8 cellular contexts compared by ENCODE assay signal in genomic region chr3:42590989-42591756, GRCh38. TPM values are rescaled to one million over a fixed set of nuclear protein-coding genes. Genes with fewer than 3 reads are reported as not detected.
DNase-seq lines count a peak whose midpoint lies in the region; ATAC-seq, FAIRE-seq and TF ChIP-seq lines count a peak whose summit lies in the region.

No MANE protein-coding gene starts in this region.

- peak overlapping the region; percentile 81 for H3K4me2 ChIP-seq in keratinocyte (ENCODE audit: control insufficient read depth, extremely low read depth, insufficient read depth, low read depth, low read length)

- H3K4me3 Mint-ChIP-seq in activated naive CD8-positive, alpha-beta T cell, result peak overlapping the region; percentile 99

- H3K9me1 ChIP-seq in keratinocyte (ENCODE audit: control insufficient read depth, extremely low read depth, insufficient read depth, low read length), result no peaks in the 10 kb centered on the region

- TF ChIP-seq POLR2A in heart left ventricle (IDR thresholded peaks at IDR 0.05) (no peak), GM12892 (IDR thresholded peaks at IDR 0.05; ENCODE audit: low read depth, low read length) (no peak)

- peak overlapping the region; percentile 88 for H3K27ac Mint-ChIP-seq in activated naive CD8-positive, alpha-beta T cell

- H3K27me3 ChIP-seq in heart left ventricle (no peaks in the 10 kb centered on the region), keratinocyte (ENCODE audit: control insufficient read depth, extremely low read depth, insufficient read depth, low read length) (no peaks in the 10 kb centered on the region), subcutaneous abdominal adipose tissue (ENCODE audit: control insufficient read depth in 5 of 5, insufficient read depth in 4 of 5, low read length in 5 of 5) (no peaks in the 10 kb centered on the region)

- TF ChIP-seq CTCF in heart left ventricle (IDR thresholded peaks at IDR 0.05) (no peak), keratinocyte (optimal IDR thresholded peaks at IDR 0.05 in 1 of 3, IDR thresholded peaks at IDR 0.05 in 1 of 3, conservative IDR thresholded peaks at IDR 0.05 in 1 of 3; ENCODE audit: extremely low read depth in 1 of 3, insufficient read depth in 2 of 3, low read length in 3 of 3) (no peak)

- no peaks in the 10 kb centered on the region for H3K9me3 Mint-ChIP-seq in activated naive CD8-positive, alpha-beta T cell (ENCODE audit: low read depth)

- H2AFZ ChIP-seq in keratinocyte (ENCODE audit: control insufficient read depth, low read length), result no peak overlapping the region

- no peak for FAIRE-seq in keratinocyte (lab: Jason Lieb, UNC)
- FAIRE-seq in GM12892 (lab: Jason Lieb, UNC), result no peak

- H3K4me3 ChIP-seq in heart left ventricle, result peak overlapping the region; percentile 54 to 93 (median 74)
- H3K4me3 ChIP-seq in keratinocyte (ENCODE audit: control insufficient read depth in 2 of 3, extremely low read depth in 1 of 3, insufficient read depth in 2 of 3, low read depth in 1 of 3, low read length in 3 of 3), result peak overlapping the region; percentile 62 to 80 (median 79)
- peak overlapping the region; percentile 55 to 86 (median 81) for H3K4me3 ChIP-seq in subcutaneous abdominal adipose tissue (ENCODE audit: low read depth in 1 of 5, low read length in 5 of 5)

- peaks cover 22% of the 10 kb centered on the region for H3K79me2 ChIP-seq in keratinocyte (ENCODE audit: control insufficient read depth, insufficient read depth, low read length)

- no peaks in the 10 kb centered on the region for H3K9me3 ChIP-seq in heart left ventricle
- no peaks in the 10 kb centered on the region for H3K9me3 ChIP-seq in keratinocyte (ENCODE audit: control insufficient read depth, low read depth, low read length)
- no peaks in the 10 kb centered on the region for H3K9me3 ChIP-seq in subcutaneous abdominal adipose tissue (ENCODE audit: control insufficient read depth in 5 of 5, low read length in 5 of 5)

- intact Hi-C loops in heart left ventricle (cut with DNase I), result loop anchor here in 1 of 10 donors (1.0 kb wide), 1 partner anchor 9 kb away; the partner anchor contains the start of gene NKTR
- intact Hi-C loops in Right ventricle myocardium superior (cut with DNase I), result no loop called here

- H3K36me3 ChIP-seq in heart left ventricle (peaks cover 0 to 33% (median 20%) of the 10 kb centered on the region in 9 donors), keratinocyte (ENCODE audit: control insufficient read depth in 2 of 2, extremely low read depth in 1 of 2, insufficient read depth in 2 of 2, low read length in 2 of 2) (peaks cover 2 to 5% of the 10 kb centered on the region in 2 experiments), subcutaneous abdominal adipose tissue (ENCODE audit: control insufficient read depth in 5 of 5, insufficient read depth in 5 of 5, low read length in 5 of 5) (peaks cover 3 to 18% (median 8%) of the 10 kb centered on the region in 5 donors)

- H3K4me1 ChIP-seq in heart left ventricle, result peaks cover 0 to 24% (median 9%) of the 10 kb centered on the region in 12 donors
- H3K4me1 ChIP-seq in keratinocyte (ENCODE audit: control insufficient read depth, extremely low read depth, insufficient read depth, low read length), result peaks cover 14% of the 10 kb centered on the region
- H3K4me1 ChIP-seq in subcutaneous abdominal adipose tissue (ENCODE audit: control insufficient read depth in 5 of 5, insufficient read depth in 5 of 5, low read length in 5 of 5), result peaks cover 3 to 19% (median 15%) of the 10 kb centered on the region in 5 donors

- 8 to 15% (median 12%) methylated on average over 37 to 44 of the region's 44 CpGs for WGBS in heart left ventricle, 4 donors

- ATAC-seq in heart left ventricle, result peak in 3 of 4 donors; percentile 9 to 15 (median 11)
- no peak for ATAC-seq in Right ventricle myocardium superior (ENCODE audit: poor library complexity)
- no peak for ATAC-seq in HG02852 (IDR thresholded peaks at IDR 0.05; ENCODE audit: unreplicated experiment)

- peak overlapping the region; percentile 25 to 89 (median 80) for H3K27ac ChIP-seq in heart left ventricle
- peak overlapping the region; percentile 76 for H3K27ac ChIP-seq in keratinocyte (ENCODE audit: control insufficient read depth, insufficient read depth, low read length)
- H3K27ac ChIP-seq in subcutaneous abdominal adipose tissue (ENCODE audit: low read depth, low read length), result peak overlapping the region; percentile 60

- dilution Hi-C loops in keratinocyte (cut with MboI; ENCODE audit: extremely low pct_ligation_motif_present, low sequenced_read_pairs), result no loop called here

- H4K20me1 ChIP-seq in keratinocyte (ENCODE audit: control insufficient read depth, extremely low read depth, insufficient read depth, low read length), result no peaks in the 10 kb centered on the region

- no peak for DNase-seq in heart left ventricle
- DNase-seq in Right ventricle myocardium superior, result no peak
- DNase-seq in keratinocyte (ENCODE audit: low read depth, low spot score), result no peak
- no peak for DNase-seq in GM12892 (ENCODE audit: insufficient read length)
- no peak for DNase-seq in COLO668 (lab: John Stamatoyannopoulos, UW; ENCODE audit: unreplicated experiment)

- H3K36me3 Mint-ChIP-seq in activated naive CD8-positive, alpha-beta T cell, result peaks cover 4% of the 10 kb centered on the region

- H3K4me1 Mint-ChIP-seq in activated naive CD8-positive, alpha-beta T cell (ENCODE audit: low read depth), result peaks cover 33% of the 10 kb centered on the region

- H3K9ac ChIP-seq in keratinocyte (ENCODE audit: control insufficient read depth, extremely low read depth, insufficient read depth, low read length) (peak overlapping the region; percentile 84), subcutaneous abdominal adipose tissue (ENCODE audit: low read length in 5 of 5) (peak overlapping the region in 4 of 5 donors; percentile 26 to 73 (median 69))

- no peaks in the 10 kb centered on the region for H3K27me3 Mint-ChIP-seq in activated naive CD8-positive, alpha-beta T cell

RNA-seq across cellular contexts. Expression of gene SS18L2, which starts 0.5 kb away (rescaled TPM):
- total RNA-seq in heart left ventricle (10 to 100 TPM; 10.7 to 16.9 (median 12.8) TPM), Right ventricle myocardium superior (9.1 TPM)
- polyA plus RNA-seq in heart left ventricle (10 to 100 TPM; 30.9 to 34.6 TPM), keratinocyte (27.6 to 48.3 TPM (median 36.2 TPM) in 3 replicates)
- polyA plus RNA-seq in keratinocyte (2011; ENCODE audit: low read depth), result 3.6 TPM
- polyA plus RNA-seq in keratinocyte (2011; cell fraction: cytosol; rRNA removed), result 22.6 and 43.4 TPM in 2 replicates
- 13.4 and 17.6 TPM in 2 replicates for polyA plus RNA-seq in keratinocyte (2011; cell fraction: nucleus; rRNA removed)
- polyA plus RNA-seq in keratinocyte (2012; ENCODE audit: low replicate concordance), result 32.7 and 36.5 TPM in 2 replicates
- polyA minus RNA-seq in keratinocyte, result 8.1 to 17.5 TPM (median 13.3 TPM) in 3 replicates
- 22.1 TPM for polyA minus RNA-seq in keratinocyte (2011; cell fraction: cytosol; rRNA and poly(A)+ RNA removed)
- 1.7 and 4.3 TPM in 2 replicates for polyA minus RNA-seq in keratinocyte (2011; cell fraction: nucleus; rRNA and poly(A)+ RNA removed)
- polyA plus RNA-seq in GM12892 (2012; ENCODE audit: missing spikeins), result 85.7 TPM

RNA-seq across cellular contexts. Expression of gene NKTR, which starts 9.3 kb away (rescaled TPM):
- total RNA-seq in heart left ventricle (10 to 100 TPM; 14.6 to 40.6 (median 20.9) TPM), Right ventricle myocardium superior (21.6 TPM)
- polyA plus RNA-seq in heart left ventricle (10 to 100 TPM; 10.7 to 31.3 TPM), keratinocyte (15.2 to 38.6 TPM (median 25.3 TPM) in 3 replicates)
- polyA plus RNA-seq in keratinocyte (2011; ENCODE audit: low read depth), result 129 TPM
- polyA plus RNA-seq in keratinocyte (2011; cell fraction: cytosol; rRNA removed), result 4.2 and 7.9 TPM in 2 replicates
- 83.0 and 110 TPM in 2 replicates for polyA plus RNA-seq in keratinocyte (2011; cell fraction: nucleus; rRNA removed)
- 11.3 and 17.9 TPM in 2 replicates for polyA plus RNA-seq in keratinocyte (2012; ENCODE audit: low replicate concordance)
- polyA minus RNA-seq in keratinocyte, result 4.1 to 41.1 TPM (median 10.5 TPM) in 3 replicates
- polyA minus RNA-seq in keratinocyte (2011; cell fraction: cytosol; rRNA and poly(A)+ RNA removed), result 6.3 TPM
- polyA minus RNA-seq in keratinocyte (2011; cell fraction: nucleus; rRNA and poly(A)+ RNA removed), result 50.2 and 87.6 TPM in 2 replicates
- polyA plus RNA-seq in GM12892 (2012; ENCODE audit: missing spikeins), result 62.4 TPM

RNA-seq across cellular contexts. Expression of gene SEC22C, which starts 9.4 kb away (rescaled TPM):
- total RNA-seq in heart left ventricle, result 10 to 100 TPM; 19.9 to 40.5 (median 28.9) TPM
- polyA plus RNA-seq in heart left ventricle, result 10 to 100 TPM; 17.4 to 35.1 TPM
- total RNA-seq in Right ventricle myocardium superior, result 21.6 TPM
- 45.3 to 58.4 TPM (median 54.9 TPM) in 3 replicates for polyA plus RNA-seq in keratinocyte
- polyA plus RNA-seq in keratinocyte (2011; ENCODE audit: low read depth), result 11.3 TPM
- 37.6 and 51.8 TPM in 2 replicates for polyA plus RNA-seq in keratinocyte (2011; cell fraction: cytosol; rRNA removed)
- polyA plus RNA-seq in keratinocyte (2011; cell fraction: nucleus; rRNA removed), result 39.3 and 43.7 TPM in 2 replicates
- polyA plus RNA-seq in keratinocyte (2012; ENCODE audit: low replicate concordance), result 28.4 and 46.8 TPM in 2 replicates
- 33.4 to 38.6 TPM (median 35.7 TPM) in 3 replicates for polyA minus RNA-seq in keratinocyte
- polyA minus RNA-seq in keratinocyte (2011; cell fraction: cytosol; rRNA and poly(A)+ RNA removed), result 29.7 TPM
- polyA minus RNA-seq in keratinocyte (2011; cell fraction: nucleus; rRNA and poly(A)+ RNA removed), result 18.0 and 34.1 TPM in 2 replicates
- polyA plus RNA-seq in GM12892 (2012; ENCODE audit: missing spikeins), result 24.6 TPM

Comparison
In these comparisons a context has a peak if more than half of its experiments do, and no peak if none do; other contexts are left out.
1. ATAC-seq: peak in heart left ventricle (3 of 4); none in Right ventricle myocardium superior (single experiment) and HG02852 (single experiment).
2. Peak in every context shown above with its lines, with median percentiles within 50 percentile points of each other: H3K27ac ChIP-seq and H3K4me3 ChIP-seq.